ENCODE assay signal across 1 cellular context in the genomic region with DNA sequence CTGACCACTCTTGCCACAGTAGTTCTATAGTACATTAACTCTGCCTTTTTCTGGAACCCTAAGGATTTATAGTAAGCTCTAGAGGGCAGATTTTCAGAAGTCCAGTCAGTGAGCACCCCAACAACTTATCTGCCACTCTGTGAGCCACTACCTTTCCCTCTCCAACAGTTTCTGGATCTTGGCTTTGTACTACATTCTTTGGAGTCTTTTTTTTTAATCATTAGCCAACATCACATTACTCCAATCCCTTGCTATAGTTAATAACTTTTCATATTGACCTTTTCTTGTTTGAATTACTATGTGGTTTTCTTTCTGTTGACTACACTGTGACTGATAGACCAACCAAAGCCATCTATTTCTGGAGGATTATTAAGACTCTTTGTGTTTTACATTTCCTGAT.
TF ChIP-seq lines count a peak whose summit lies in the region.

No MANE protein-coding gene starts in this region.

TF ChIP-seq in H1, 55 proteins besides CTCF, POLR2A, EP300 and RAD21:
- TF ChIP-seq SUZ12 (IDR thresholded peaks at IDR 0.05; ENCODE audit: low read length), result no peak
